ENCODE assay signal across 22 cellular contexts in genomic region chr1:198380275-198380674, GRCh38.
DNase-seq lines count a peak whose midpoint lies in the region; ATAC-seq, FAIRE-seq and TF ChIP-seq lines count a peak whose summit lies in the region.
"Had no signal": no experiment of that assay in that cellular context is flagged by ENCODE, and none has a peak within 500 bp of the region (broad histone marks: within the 10 kb centered on the region; RNA-seq: fewer than 3 reads in every experiment).

No MANE protein-coding gene starts in this region.

- no peak overlapping the region for H3K27ac Mint-ChIP-seq in activated CD4-positive, alpha-beta T cell treated with anti-CD3 and anti-CD28 coated beads for 36 hours
- H3K27ac Mint-ChIP-seq: B cell; CD4-positive, alpha-beta T cell; HFFc6 had no signal

- TF ChIP-seq CTCF in D721Med (IDR thresholded peaks at IDR 0.05; ENCODE audit: insufficient read depth, missing control alignments) (no peak), Loucy (conservative IDR thresholded peaks at IDR 0.05; ENCODE audit: low read length) (no peak), adrenal gland (IDR thresholded peaks at IDR 0.05) (no peak), hepatocyte (IDR thresholded peaks at IDR 0.05; ENCODE audit: poor library complexity) (no peak)

- H2AFZ ChIP-seq in Loucy (ENCODE audit: low read length): no peak overlapping the region; the same call in 1 of the 2 replicates
- H2AFZ ChIP-seq in hepatocyte: no peak overlapping the region

- H3K36me3 Mint-ChIP-seq in activated CD4-positive, alpha-beta T cell treated with anti-CD3 and anti-CD28 coated beads for 36 hours (ENCODE audit: low read depth): no peaks in the 10 kb centered on the region

- H3K27me3 Mint-ChIP-seq in activated CD4-positive, alpha-beta T cell treated with anti-CD3 and anti-CD28 coated beads for 36 hours: no peaks in the 10 kb centered on the region
- H3K27me3 Mint-ChIP-seq: CD4-positive, alpha-beta T cell had no signal

- TF ChIP-seq POLR2A in adrenal gland (IDR thresholded peaks at IDR 0.05): no peak

- POLR2A ChIA-PET in activated CD4-positive, alpha-beta T cell treated with anti-CD3 and anti-CD28 coated beads for 36 hours (lab: Charles Lee): no interaction called here

- peak overlapping the region; percentile 29 for H3K4me2 ChIP-seq in Loucy (ENCODE audit: low read depth, low read length, poor library complexity, severe bottlenecking)
- no peak overlapping the region for H3K4me2 ChIP-seq in hepatocyte

- H3K9ac ChIP-seq in Loucy (ENCODE audit: low read depth, low read length, poor library complexity, severe bottlenecking): no peak overlapping the region

- H3K27ac ChIP-seq in adrenal gland (no peak overlapping the region), hepatocyte (no peak overlapping the region)

- no peaks in the 10 kb centered on the region for H3F3A ChIP-seq in Loucy (ENCODE audit: low read depth)

- H3K9me3 ChIP-seq in Loucy (ENCODE audit: insufficient read depth, low read depth, low read length) (peaks cover 4% of the 10 kb centered on the region; the same call in 1 of the 2 replicates), adrenal gland (replicated peaks in 1 of 3) (no peaks in the 10 kb centered on the region), hepatocyte (ENCODE audit: low read depth) (no peaks in the 10 kb centered on the region)
- H3K9me3 ChIP-seq: HAP-1 had no signal

- H3K27me3 ChIP-seq in Loucy (ENCODE audit: insufficient read depth, low read length, poor library complexity, severe bottlenecking) (no peaks in the 10 kb centered on the region), adrenal gland (no peaks in the 10 kb centered on the region), hepatocyte (no peaks in the 10 kb centered on the region)

- H4K20me1 ChIP-seq in Loucy (ENCODE audit: insufficient read depth, low read length, poor library complexity, severe bottlenecking) (no peaks in the 10 kb centered on the region), hepatocyte (ENCODE audit: insufficient read depth, poor library complexity, severe bottlenecking) (no peaks in the 10 kb centered on the region)

- H3K4me1 ChIP-seq in Loucy (ENCODE audit: insufficient read depth, low read length, poor library complexity, severe bottlenecking): peaks cover 12% of the 10 kb centered on the region
- no peaks in the 10 kb centered on the region for H3K4me1 ChIP-seq in adrenal gland (replicated peaks in 1 of 2)
- H3K4me1 ChIP-seq in hepatocyte (ENCODE audit: insufficient read depth): no peaks in the 10 kb centered on the region
- H3K4me1 ChIP-seq: HAP-1 had no signal

- CTCF ChIA-PET in activated CD4-positive, alpha-beta T cell treated with anti-CD3 and anti-CD28 coated beads for 36 hours (lab: Charles Lee): interaction anchor here (0.6 to 0.9 kb wide), 2 partner anchors 212 to 308 kb away, joined by 3 read pairs; no protein-coding TSS in a partner anchor

- no peak overlapping the region for H3K4me3 Mint-ChIP-seq in activated CD4-positive, alpha-beta T cell treated with anti-CD3 and anti-CD28 coated beads for 36 hours
- H3K4me3 Mint-ChIP-seq: B cell; CD4-positive, alpha-beta T cell; HFFc6 had no signal

- no peaks in the 10 kb centered on the region for H3K36me3 ChIP-seq in Loucy (ENCODE audit: insufficient read depth, low read length)
- no peaks in the 10 kb centered on the region for H3K36me3 ChIP-seq in adrenal gland (replicated peaks in 1 of 2)
- no peaks in the 10 kb centered on the region for H3K36me3 ChIP-seq in hepatocyte (replicated peaks; ENCODE audit: insufficient read depth, low read depth)
- H3K36me3 ChIP-seq: HAP-1 had no signal

- ATAC-seq in activated CD4-positive, alpha-beta T cell treated with anti-CD3 and anti-CD28 coated beads for 36 hours: peak; percentile 42
- ATAC-seq in GM18868 (IDR thresholded peaks at IDR 0.05; ENCODE audit: unreplicated experiment): no peak
- ATAC-seq: HepG2 had no signal

- no peaks in the 10 kb centered on the region for H3K79me2 ChIP-seq in Loucy (ENCODE audit: insufficient read depth, low read length)
- H3K79me2 ChIP-seq in hepatocyte: no peaks in the 10 kb centered on the region

- H3K4me3 ChIP-seq in Loucy (ENCODE audit: low read length, poor library complexity, severe bottlenecking) (no peak overlapping the region), adrenal gland (no peak overlapping the region), hepatocyte (no peak overlapping the region)
- H3K4me3 ChIP-seq: HAP-1 had no signal

- H3K9me2 ChIP-seq in Loucy (replicated peaks; ENCODE audit: low read depth, low read length) (no peaks in the 10 kb centered on the region), hepatocyte (replicated peaks; ENCODE audit: insufficient read depth) (no peaks in the 10 kb centered on the region)

- H3K9me3 Mint-ChIP-seq in activated CD4-positive, alpha-beta T cell treated with anti-CD3 and anti-CD28 coated beads for 36 hours (ENCODE audit: low read depth): peaks cover 5% of the 10 kb centered on the region

- intact Hi-C loops in activated CD4-positive, alpha-beta T cell treated with anti-CD3 and anti-CD28 coated beads for 36 hours (cut with DNase I, micrococcal nuclease): no loop called here
- intact Hi-C loops in adrenal gland (cut with DNase I): no loop called here

- H3K4me1 Mint-ChIP-seq in activated CD4-positive, alpha-beta T cell treated with anti-CD3 and anti-CD28 coated beads for 36 hours: peaks cover 30% of the 10 kb centered on the region

- FAIRE-seq in D721Med (lab: Jason Lieb, UNC) (peak; percentile 68), TTC549 (lab: Jason Lieb, UNC) (peak; percentile 13)
- FAIRE-seq: G401.6, GM12891, GM19239, H1, HepG2, HTR-8/SVneo had no signal

- DNase-seq in activated CD4-positive, alpha-beta T cell treated with anti-CD3 and anti-CD28 coated beads for 36 hours: no peak
- no peak for DNase-seq in activated CD4-positive, alpha-beta T cell treated with anti-CD3 and anti-CD28 coated beads for 4 hours
- DNase-seq in D721Med (ENCODE audit: insufficient read length, low spot score) (no peak), adrenal gland (no peak), hepatocyte (ENCODE audit: low spot score) (no peak)
- DNase-seq: C1 segment of cervical spinal cord; Calu3; CD4-positive, alpha-beta T cell; DMS79; EL; HFFc6 had no signal
